ENCODE assay signal across 9 cellular contexts in the genomic region with DNA sequence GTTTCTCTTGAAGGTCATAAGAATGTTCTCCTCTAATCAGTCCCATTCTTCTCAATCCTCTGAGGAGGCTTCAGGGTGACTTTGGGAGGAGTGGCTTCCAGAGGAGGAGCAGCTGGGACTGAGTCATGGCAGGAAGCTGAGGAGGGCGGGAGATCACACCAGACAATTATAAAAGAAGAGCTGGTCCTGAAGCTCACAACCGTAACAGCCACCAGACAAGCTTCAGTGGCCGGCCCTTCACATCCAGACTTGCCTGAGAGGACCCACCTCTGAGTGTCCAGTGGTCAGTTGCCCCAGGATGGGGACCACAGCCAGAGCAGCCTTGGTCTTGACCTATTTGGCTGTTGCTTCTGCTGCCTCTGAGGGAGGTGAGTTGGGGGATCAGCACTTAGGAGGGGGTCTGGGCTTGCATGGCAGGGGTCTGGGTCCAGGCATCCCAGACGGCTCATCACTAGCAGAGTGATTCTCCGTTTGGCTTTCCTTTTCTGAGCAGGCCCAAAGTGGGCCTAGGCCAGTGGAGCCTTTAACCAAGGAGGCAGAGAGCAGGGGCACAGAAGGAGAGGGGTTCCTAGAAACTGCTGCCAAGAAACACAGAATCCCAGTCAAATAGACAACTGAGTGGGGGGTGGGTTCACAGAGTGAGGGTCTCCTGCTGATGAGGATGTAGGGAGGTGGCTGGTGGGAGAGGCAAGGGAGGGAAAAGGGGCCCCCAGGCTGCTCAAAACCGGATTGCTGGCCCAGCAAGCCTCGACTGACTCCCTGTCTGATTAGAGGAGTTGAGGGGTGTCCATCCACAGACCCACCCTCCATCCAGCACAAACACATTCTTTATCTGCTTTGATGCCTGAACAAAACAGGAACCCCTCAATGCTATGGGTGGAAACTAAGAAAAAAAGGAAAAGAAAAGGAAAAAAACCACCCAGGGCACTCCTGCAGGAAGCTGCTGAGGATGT. TPM values are rescaled to one million over a fixed set of nuclear protein-coding genes. Genes with fewer than 3 reads are reported as not detected.
DNase-seq lines count a peak whose midpoint lies in the region; ATAC-seq, FAIRE-seq and TF ChIP-seq lines count a peak whose summit lies in the region.
"Had no signal": no experiment of that assay in that cellular context is flagged by ENCODE, and none has a peak within 500 bp of the region (broad histone marks: within the 10 kb centered on the region; RNA-seq: fewer than 3 reads in every experiment).

A gene (plus strand): TSS at position 198 of the 953 bp plus-strand sequence. CDS start 101 bp downstream, at position 299.

- 0 out of 2 replicates have a peak, but pooled peaks cover 13% of the 10 kb centered on the region for H3K36me3 ChIP-seq in GM23338 (ENCODE audit: insufficient read depth)

- H3K4me1 Mint-ChIP-seq in GM23338 = peaks cover 4% of the 10 kb centered on the region
- H3K4me1 Mint-ChIP-seq in stimulated activated naive CD8-positive, alpha-beta T cell treated with anti-CD3 and anti-CD28 coated beads, Interleukin-15, amount 100 ng/mL, for 72 hours = peaks cover 10% of the 10 kb centered on the region

- no peaks in the 10 kb centered on the region for H3K9me2 ChIP-seq in GM23338 (ENCODE audit: insufficient read depth)

- peak; percentile 12 for TF ChIP-seq POLR2A in erythroblast (IDR thresholded peaks at IDR 0.05; ENCODE audit: low read length)
- TF ChIP-seq POLR2A in GM12892 (IDR thresholded peaks at IDR 0.05; ENCODE audit: low read depth, low read length) = no peak

- TF ChIP-seq CTCF in GM23338 (conservative IDR thresholded peaks at IDR 0.05; ENCODE audit: low read depth in 2 of 2) = no peak

- no peak within 1 kb of the TSS for H3K4me3 ChIP-seq in GM23338

- ATAC-seq in GM23338 = no peak
- ATAC-seq in stimulated activated naive CD8-positive, alpha-beta T cell treated with anti-CD3 and anti-CD28 coated beads, Interleukin-15, amount 100 ng/mL, for 72 hours = no peak

- H3K9me3 Mint-ChIP-seq in GM23338 = no peaks in the 10 kb centered on the region; the same call in 2 of the 3 replicates
- H3K9me3 Mint-ChIP-seq in stimulated activated naive CD8-positive, alpha-beta T cell treated with anti-CD3 and anti-CD28 coated beads, Interleukin-15, amount 100 ng/mL, for 72 hours = no peaks in the 10 kb centered on the region

- H3K36me3 Mint-ChIP-seq in GM23338 (ENCODE audit: low read depth) = peaks cover 41% of the 10 kb centered on the region

- no peak within 1 kb of the TSS for H3K27ac ChIP-seq in GM23338 (ENCODE audit: low read depth)
- H3K27ac ChIP-seq: KMS-11 had no signal

- peaks cover 30% of the 10 kb centered on the region for H3K27me3 Mint-ChIP-seq in GM23338 (ENCODE audit: insufficient read depth, low read depth, poor library complexity)
- no peaks in the 10 kb centered on the region for H3K27me3 Mint-ChIP-seq in stimulated activated naive CD8-positive, alpha-beta T cell treated with anti-CD3 and anti-CD28 coated beads, Interleukin-15, amount 100 ng/mL, for 72 hours

- no peaks in the 10 kb centered on the region; the same call in 1 of the 2 replicates for H3F3A ChIP-seq in GM23338 (replicated peaks; ENCODE audit: low read depth)

- no peaks in the 10 kb centered on the region for H3K79me2 ChIP-seq in GM23338 (replicated peaks; ENCODE audit: insufficient read depth)

- no peak within 1 kb of the TSS for H2AFZ ChIP-seq in GM23338

- H4K20me1 ChIP-seq in GM23338 (replicated peaks; ENCODE audit: insufficient read depth) = no peaks in the 10 kb centered on the region

- no peaks in the 10 kb centered on the region for H3K27me3 ChIP-seq in GM23338 (ENCODE audit: insufficient read depth)

- H3K4me3 Mint-ChIP-seq in GM23338 = no peak within 1 kb of the TSS
- no peak within 1 kb of the TSS for H3K4me3 Mint-ChIP-seq in stimulated activated naive CD8-positive, alpha-beta T cell treated with anti-CD3 and anti-CD28 coated beads, Interleukin-15, amount 100 ng/mL, for 72 hours

- no peak for FAIRE-seq in GM12892 (lab: Jason Lieb, UNC)

- peak; percentile 88 for DNase-seq in ELR (ENCODE audit: low read depth)
- DNase-seq in RKO (ENCODE audit: low spot score) = peak; percentile 91
- peak in 1 of 2 experiments; percentile 61 for DNase-seq in erythroblast (lab: John Stamatoyannopoulos, UW)
- DNase-seq in occipital lobe (lab: John Stamatoyannopoulos, UW) = peak; percentile 19
- DNase-seq in GM23338 (ENCODE audit: low spot score) = no peak
- DNase-seq in stimulated activated naive CD8-positive, alpha-beta T cell treated with anti-CD3 and anti-CD28 coated beads, Interleukin-15, amount 100 ng/mL, for 72 hours = no peak
- no peak for DNase-seq in NCI-H1105 treated with DMSO at 0.1 percent for 48 hours (lab: John Stamatoyannopoulos, UW)
- no peak for DNase-seq in GM12892 (ENCODE audit: insufficient read length)

- H3K4me2 ChIP-seq in GM23338 = no peak within 1 kb of the TSS
- H3K4me2 ChIP-seq: KMS-11 had no signal

- H3K27ac Mint-ChIP-seq in GM23338 = no peak within 1 kb of the TSS
- peak within 1 kb of the TSS in 1 of 2 donors; percentile 71 for H3K27ac Mint-ChIP-seq in stimulated activated naive CD8-positive, alpha-beta T cell treated with anti-CD3 and anti-CD28 coated beads, Interleukin-15, amount 100 ng/mL, for 72 hours

- no peaks in the 10 kb centered on the region for H3K4me1 ChIP-seq in GM23338 (ENCODE audit: insufficient read depth)

TF ChIP-seq in GM23338, 12 proteins besides CTCF, POLR2A, EP300 and RAD21 (continues in another document):
- TF ChIP-seq JUNB (IDR thresholded peaks at IDR 0.05; ENCODE audit: unreplicated experiment) = no peak
- TF ChIP-seq ZNF114 (CRISPR knock-in tag; IDR thresholded peaks at IDR 0.05) = no peak
- TF ChIP-seq EZH2 (IDR thresholded peaks at IDR 0.05; ENCODE audit: low read depth, unreplicated experiment) = no peak
- TF ChIP-seq, protein P1, sequence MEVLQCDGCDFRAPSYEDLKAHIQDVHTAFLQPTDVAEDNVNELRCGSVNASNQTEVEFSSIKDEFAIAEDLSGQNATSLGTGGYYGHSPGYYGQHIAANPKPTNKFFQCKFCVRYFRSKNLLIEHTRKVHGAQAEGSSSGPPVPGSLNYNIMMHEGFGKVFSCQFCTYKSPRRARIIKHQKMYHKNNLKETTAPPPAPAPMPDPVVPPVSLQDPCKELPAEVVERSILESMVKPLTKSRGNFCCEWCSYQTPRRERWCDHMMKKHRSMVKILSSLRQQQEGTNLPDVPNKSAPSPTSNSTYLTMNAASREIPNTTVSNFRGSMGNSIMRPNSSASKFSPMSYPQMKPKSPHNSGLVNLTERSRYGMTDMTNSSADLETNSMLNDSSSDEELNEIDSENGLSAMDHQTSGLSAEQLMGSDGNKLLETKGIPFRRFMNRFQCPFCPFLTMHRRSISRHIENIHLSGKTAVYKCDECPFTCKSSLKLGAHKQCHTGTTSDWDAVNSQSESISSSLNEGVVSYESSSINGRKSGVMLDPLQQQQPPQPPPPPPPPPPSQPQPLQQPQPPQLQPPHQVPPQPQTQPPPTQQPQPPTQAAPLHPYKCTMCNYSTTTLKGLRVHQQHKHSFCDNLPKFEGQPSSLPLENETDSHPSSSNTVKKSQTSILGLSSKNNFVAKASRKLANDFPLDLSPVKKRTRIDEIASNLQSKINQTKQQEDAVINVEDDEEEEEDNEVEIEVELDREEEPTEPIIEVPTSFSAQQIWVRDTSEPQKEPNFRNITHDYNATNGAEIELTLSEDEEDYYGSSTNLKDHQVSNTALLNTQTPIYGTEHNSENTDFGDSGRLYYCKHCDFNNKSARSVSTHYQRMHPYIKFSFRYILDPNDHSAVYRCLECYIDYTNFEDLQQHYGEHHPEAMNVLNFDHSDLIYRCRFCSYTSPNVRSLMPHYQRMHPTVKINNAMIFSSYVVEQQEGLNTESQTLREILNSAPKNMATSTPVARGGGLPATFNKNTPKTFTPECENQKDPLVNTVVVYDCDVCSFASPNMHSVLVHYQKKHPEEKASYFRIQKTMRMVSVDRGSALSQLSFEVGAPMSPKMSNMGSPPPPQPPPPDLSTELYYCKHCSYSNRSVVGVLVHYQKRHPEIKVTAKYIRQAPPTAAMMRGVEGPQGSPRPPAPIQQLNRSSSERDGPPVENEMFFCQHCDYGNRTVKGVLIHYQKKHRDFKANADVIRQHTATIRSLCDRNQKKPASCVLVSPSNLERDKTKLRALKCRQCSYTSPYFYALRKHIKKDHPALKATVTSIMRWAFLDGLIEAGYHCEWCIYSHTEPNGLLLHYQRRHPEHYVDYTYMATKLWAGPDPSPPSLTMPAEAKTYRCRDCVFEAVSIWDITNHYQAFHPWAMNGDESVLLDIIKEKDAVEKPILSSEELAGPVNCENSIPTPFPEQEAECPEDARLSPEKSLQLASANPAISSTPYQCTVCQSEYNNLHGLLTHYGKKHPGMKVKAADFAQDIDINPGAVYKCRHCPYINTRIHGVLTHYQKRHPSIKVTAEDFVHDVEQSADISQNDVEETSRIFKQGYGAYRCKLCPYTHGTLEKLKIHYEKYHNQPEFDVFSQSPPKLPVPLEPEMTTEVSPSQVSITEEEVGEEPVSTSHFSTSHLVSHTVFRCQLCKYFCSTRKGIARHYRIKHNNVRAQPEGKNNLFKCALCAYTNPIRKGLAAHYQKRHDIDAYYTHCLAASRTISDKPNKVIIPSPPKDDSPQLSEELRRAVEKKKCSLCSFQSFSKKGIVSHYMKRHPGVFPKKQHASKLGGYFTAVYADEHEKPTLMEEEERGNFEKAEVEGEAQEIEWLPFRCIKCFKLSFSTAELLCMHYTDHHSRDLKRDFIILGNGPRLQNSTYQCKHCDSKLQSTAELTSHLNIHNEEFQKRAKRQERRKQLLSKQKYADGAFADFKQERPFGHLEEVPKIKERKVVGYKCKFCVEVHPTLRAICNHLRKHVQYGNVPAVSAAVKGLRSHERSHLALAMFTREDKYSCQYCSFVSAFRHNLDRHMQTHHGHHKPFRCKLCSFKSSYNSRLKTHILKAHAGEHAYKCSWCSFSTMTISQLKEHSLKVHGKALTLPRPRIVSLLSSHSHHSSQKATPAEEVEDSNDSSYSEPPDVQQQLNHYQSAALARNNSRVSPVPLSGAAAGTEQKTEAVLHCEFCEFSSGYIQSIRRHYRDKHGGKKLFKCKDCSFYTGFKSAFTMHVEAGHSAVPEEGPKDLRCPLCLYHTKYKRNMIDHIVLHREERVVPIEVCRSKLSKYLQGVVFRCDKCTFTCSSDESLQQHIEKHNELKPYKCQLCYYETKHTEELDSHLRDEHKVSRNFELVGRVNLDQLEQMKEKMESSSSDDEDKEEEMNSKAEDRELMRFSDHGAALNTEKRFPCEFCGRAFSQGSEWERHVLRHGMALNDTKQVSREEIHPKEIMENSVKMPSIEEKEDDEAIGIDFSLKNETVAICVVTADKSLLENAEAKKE (CRISPR knock-in tag; IDR thresholded peaks at IDR 0.05) = no peak
- no peak for TF ChIP-seq POLR2AphosphoS5 (IDR thresholded peaks at IDR 0.05; ENCODE audit: low read depth)
- TF ChIP-seq STAT1 (IDR thresholded peaks at IDR 0.05; ENCODE audit: unreplicated experiment) = no peak

RNA-seq across cellular contexts. Expression of the gene that starts here (rescaled TPM):
- total RNA-seq in occipital lobe = 0.94 TPM
- total RNA-seq in GM23338 (2014; rRNA removed; shearing (Covaris generic)) = 0.43 and 1.1 TPM in 2 replicates
- polyA plus RNA-seq in GM23338 (2016; fragmentation: Nextera tagmentation; extraction: Ambion mirVana) = 0.30 and 0.74 TPM in 2 replicates
- polyA plus RNA-seq in GM12892 (2012; ENCODE audit: missing spikeins) = 0.49 TPM

Comparison
In these comparisons a context has a peak if more than half of its experiments do, and no peak if none do; other contexts are left out.
1. Peak in DNase-seq in occipital lobe; RNA of the gene not detected or under 1 TPM.
2. DNase-seq: peak in ELR (single experiment) and RKO (single experiment); none in GM23338 (single experiment), stimulated activated naive CD8-positive, alpha-beta T cell treated with anti-CD3 and anti-CD28 coated beads, Interleukin-15, amount 100 ng/mL, for 72 hours (0 of 2), NCI-H1105 treated with DMSO at 0.1 percent for 48 hours (single experiment) and GM12892 (single experiment).